In genomic region chr7:158934628-158935027, GRCh38 we compare ENCODE assay signal across 30 cellular contexts.
"Had no signal": no experiment of that assay in that cellular context is flagged by ENCODE, and none has a peak within 500 bp of the region (broad histone marks: within the 10 kb centered on the region; RNA-seq: fewer than 3 reads in every experiment).

No MANE protein-coding gene starts in this region.

- H3K4me1 Mint-ChIP-seq: naive thymus-derived CD4-positive, alpha-beta T cell; natural killer cell; nephron; neural progenitor cell; stimulated activated memory B cell treated with anti-CD40 and anti-IgM and Interleukin-4, amounts not matched to agents 10 μg/mL and 1 μg/mL and 100 μg/mL, for 72 hours; stimulated activated naive CD8-positive, alpha-beta T cell treated with anti-CD3 and anti-CD28 coated beads, Interleukin-15, amount 100 ng/mL, for 72 hours had no signal

- H3K4me1 ChIP-seq: neural progenitor cell, parathyroid adenoma, psoas muscle, spleen, suprapubic skin, testis, tibial artery, transverse colon, upper lobe of right lung, uterus had no signal

- H3K9me3 ChIP-seq: psoas muscle, testis, transverse colon, upper lobe of right lung had no signal

- H3K4me3 Mint-ChIP-seq: naive thymus-derived CD4-positive, alpha-beta T cell; natural killer cell; nephron; neural progenitor cell; stimulated activated memory B cell treated with anti-CD40 and anti-IgM and Interleukin-4, amounts not matched to agents 10 μg/mL and 1 μg/mL and 100 μg/mL, for 72 hours; stimulated activated naive CD8-positive, alpha-beta T cell treated with anti-CD3 and anti-CD28 coated beads, Interleukin-15, amount 100 ng/mL, for 72 hours; type B pancreatic cell had no signal

- H3K27me3 Mint-ChIP-seq: naive thymus-derived CD4-positive, alpha-beta T cell; progenitor cell of endocrine pancreas; stimulated activated memory B cell treated with anti-CD40 and anti-IgM and Interleukin-4, amounts not matched to agents 10 μg/mL and 1 μg/mL and 100 μg/mL, for 72 hours; stimulated activated naive CD8-positive, alpha-beta T cell treated with anti-CD3 and anti-CD28 coated beads, Interleukin-15, amount 100 ng/mL, for 72 hours; type B pancreatic cell had no signal

- ATAC-seq: naive thymus-derived CD4-positive, alpha-beta T cell; natural killer cell; psoas muscle; right cardiac atrium; sciatic nerve; stimulated activated memory B cell treated with anti-CD40 and anti-IgM and Interleukin-4, amounts not matched to agents 10 μg/mL and 1 μg/mL and 100 μg/mL, for 72 hours; stimulated activated naive CD8-positive, alpha-beta T cell treated with anti-CD3 and anti-CD28 coated beads, Interleukin-15, amount 100 ng/mL, for 72 hours; stimulated activated naive CD8-positive, alpha-beta T cell treated with anti-CD3 and anti-CD28 coated beads, Interleukin-15, Interleukin-2, amounts not matched to agents 100 U/mL and 50 U/mL, for 24 hours; upper lobe of right lung had no signal

- H3K27ac Mint-ChIP-seq: naive thymus-derived CD4-positive, alpha-beta T cell; natural killer cell; nephron; neural progenitor cell; progenitor cell of endocrine pancreas; stimulated activated memory B cell treated with anti-CD40 and anti-IgM and Interleukin-4, amounts not matched to agents 10 μg/mL and 1 μg/mL and 100 μg/mL, for 72 hours; stimulated activated naive CD8-positive, alpha-beta T cell treated with anti-CD3 and anti-CD28 coated beads, Interleukin-15, amount 100 ng/mL, for 72 hours; type B pancreatic cell had no signal

- H3K27ac ChIP-seq: neural progenitor cell, parathyroid adenoma, psoas muscle, skin epidermis, spleen, suprapubic skin, testis, tibial artery, transverse colon, upper lobe of right lung, uterus had no signal

- H3K27me3 ChIP-seq: neural progenitor cell, spleen, suprapubic skin, testis, tibial artery, transverse colon, upper lobe of right lung, uterus had no signal

- H3K36me3 ChIP-seq: uterus had no signal

- H3K4me3 ChIP-seq: neural progenitor cell, psoas muscle, skin epidermis, smooth muscle cell, spleen, suprapubic skin, testis, tibial artery, transverse colon, upper lobe of right lung, uterus had no signal

- DNase-seq: naive thymus-derived CD4-positive, alpha-beta T cell; natural killer cell; occipital lobe; posterior cingulate gyrus; psoas muscle; spleen; stimulated activated CD4-positive, alpha-beta T cell treated with anti-CD3 and anti-CD28 coated beads, Interleukin-12 subunit alpha, Interleukin-12 subunit beta, amount 100 ng/mL, for 4 hours; stimulated activated CD4-positive, alpha-beta T cell treated with anti-CD3 and anti-CD28 coated beads, Interleukin-1b, Interleukin-23, amount 100 ng/mL, for 48 hours; stimulated activated CD4-positive, alpha-beta T cell treated with anti-CD3 and anti-CD28 coated beads, Interleukin-4, amount 100 ng/mL, for 1 hour; stimulated activated CD4-positive, alpha-beta T cell treated with anti-CD3 and anti-CD28 coated beads, Interleukin-4, amount 100 ng/mL, for 4 hours; stimulated activated naive CD4-positive, alpha-beta T cell; stimulated activated naive CD8-positive, alpha-beta T cell treated with anti-CD3 and anti-CD28 coated beads, Interleukin-15, amount 100 ng/mL, for 72 hours; stimulated activated naive CD8-positive, alpha-beta T cell treated with anti-CD3 and anti-CD28 coated beads, Interleukin-15, Interleukin-2, amounts not matched to agents 100 U/mL and 50 U/mL, for 24 hours; substantia nigra; testis; tibial artery; transverse colon; upper lobe of right lung; uterus had no signal
